22 cellular contexts compared by ENCODE assay signal in genomic region chr10:104146871-104147270, GRCh38. TPM values are rescaled to one million over a fixed set of nuclear protein-coding genes. Genes with fewer than 3 reads are reported as not detected.
DNase-seq lines count a peak whose midpoint lies in the region; TF ChIP-seq lines count a peak whose summit lies in the region.
"Had no signal": no experiment of that assay in that cellular context is flagged by ENCODE, and none has a peak within 500 bp of the region (broad histone marks: within the 10 kb centered on the region; RNA-seq: fewer than 3 reads in every experiment).

No MANE protein-coding gene starts in this region.

- intact Hi-C loops in left ventricle myocardium inferior (cut with micrococcal nuclease) = no loop called here

- no peak overlapping the region for H3K18ac ChIP-seq in mesendoderm (ENCODE audit: low read length)

- DNase-seq in DMS 273 (lab: John Stamatoyannopoulos, UW; ENCODE audit: unreplicated experiment) (peak; percentile 93), NCI-H2171 treated with DMSO at 0.1 percent for 48 hours (lab: John Stamatoyannopoulos, UW) (peak; percentile 75), caudate nucleus (lab: John Stamatoyannopoulos, UW) (peak in 41 of 61 donors; percentile 2 to 84 (median 42)), midbrain (lab: John Stamatoyannopoulos, UW) (peak; percentile 75), NCI-H2107 (lab: John Stamatoyannopoulos, UW) (no peak), left ventricle myocardium inferior (no peak), mesendoderm (no peak), activated gamma-delta T cell treated with Interleukin-2 at 50 U/mL for 16 hours (no peak)
- DNase-seq: activated CD4-positive, alpha-beta T cell treated with anti-CD3 and anti-CD28 coated beads for 4 hours; activated CD8-positive, alpha-beta memory T cell treated with anti-CD3 and anti-CD28 coated beads for 24 hours; activated naive CD4-positive, alpha-beta T cell treated with Interleukin-2 at 50 U/mL for 16 hours; activated T-cell treated with anti-CD3 and anti-CD28 coated beads, Interleukin-2, amount 50 U/mL, for 48 hours; adrenal gland; COR-L47; cortex of kidney; NCI-H1092 treated with DMSO at 0.1 percent for 48 hours; NCI-H774; OCI-M1; T-helper 2 cell; testis had no signal

- H3K27me3 ChIP-seq in left ventricle myocardium inferior (ENCODE audit: low read depth) (no peaks in the 10 kb centered on the region), mesendoderm (ENCODE audit: insufficient read depth, low read length, poor library complexity) (no peaks in the 10 kb centered on the region)
- H3K27me3 ChIP-seq: adrenal gland; BLaER1 treated with 17β-estradiol and CSF1 and Interleukin-3, amounts not matched to agents 10 nM and 100 nM; testis had no signal

- peaks cover 13% of the 10 kb centered on the region for H3K9me3 ChIP-seq in left ventricle myocardium inferior (replicated peaks)
- H3K9me3 ChIP-seq: adrenal gland, testis had no signal

- H3K79me2 ChIP-seq in mesendoderm (ENCODE audit: control insufficient read depth, insufficient read depth, low read length) = no peaks in the 10 kb centered on the region

- H3K23ac ChIP-seq in mesendoderm (ENCODE audit: low read length) = no peak overlapping the region

- no peaks in the 10 kb centered on the region for H3K36me3 ChIP-seq in left ventricle myocardium inferior
- no peaks in the 10 kb centered on the region for H3K36me3 ChIP-seq in mesendoderm (ENCODE audit: control insufficient read depth, insufficient read depth, low read length)
- H3K36me3 ChIP-seq: adrenal gland had no signal

- H3K4me1 ChIP-seq in left ventricle myocardium inferior (no peaks in the 10 kb centered on the region), mesendoderm (ENCODE audit: control insufficient read depth, low read depth, low read length) (peaks cover 3% of the 10 kb centered on the region)
- H3K4me1 ChIP-seq: adrenal gland; BLaER1 treated with 17β-estradiol and CSF1 and Interleukin-3, amounts not matched to agents 10 nM and 100 nM; testis had no signal

- no peaks in the 10 kb centered on the region for H3K79me1 ChIP-seq in mesendoderm (ENCODE audit: low read length)

- no peak overlapping the region for H2BK5ac ChIP-seq in mesendoderm (ENCODE audit: low read length)

- H3K4me3 ChIP-seq in left ventricle myocardium inferior = no peak overlapping the region
- H3K4me3 ChIP-seq in mesendoderm (ENCODE audit: low read length) = no peak overlapping the region
- H3K4me3 ChIP-seq: adrenal gland; BLaER1 treated with 17β-estradiol and CSF1 and Interleukin-3, amounts not matched to agents 10 nM and 100 nM; smooth muscle cell; testis had no signal

- H3K9ac ChIP-seq in mesendoderm (ENCODE audit: low read length) = no peak overlapping the region
- H3K9ac ChIP-seq: BLaER1 treated with 17β-estradiol and CSF1 and Interleukin-3, amounts not matched to agents 10 nM and 100 nM had no signal

- H3K4me2 ChIP-seq in mesendoderm (ENCODE audit: low read length) = no peak overlapping the region
- H3K4me2 ChIP-seq: BLaER1 treated with 17β-estradiol and CSF1 and Interleukin-3, amounts not matched to agents 10 nM and 100 nM; smooth muscle cell had no signal

- H2AK5ac ChIP-seq in mesendoderm (ENCODE audit: low read length) = no peak overlapping the region

- no peak overlapping the region for H2BK15ac ChIP-seq in mesendoderm (replicated peaks; ENCODE audit: low read depth)

- no peak for TF ChIP-seq CTCF in left ventricle myocardium inferior (IDR thresholded peaks at IDR 0.05; ENCODE audit: borderline replicate concordance)

- WGBS in mesendoderm (ENCODE audit: extremely low coverage, insufficient coverage, low lambda C conversion rate) = no CpG with 5 or more reads among the region's 1 CpG

- H3K27ac ChIP-seq in caudate nucleus (ENCODE audit: low read depth, low read length) (peak overlapping the region; percentile 94), left ventricle myocardium inferior (replicated peaks) (no peak overlapping the region), mesendoderm (ENCODE audit: low read depth, low read length) (no peak overlapping the region)
- H3K27ac ChIP-seq: adrenal gland; BLaER1 treated with 17β-estradiol and CSF1 and Interleukin-3, amounts not matched to agents 10 nM and 100 nM; testis had no signal

- H4K5ac ChIP-seq in mesendoderm (ENCODE audit: low read length) = no peak overlapping the region

- no peak overlapping the region for H3K4ac ChIP-seq in mesendoderm (ENCODE audit: low read depth, low read length)

- no peak overlapping the region for H3K56ac ChIP-seq in mesendoderm (ENCODE audit: low read length)

- H2BK120ac ChIP-seq in mesendoderm (ENCODE audit: low read depth, low read length) = no peak overlapping the region

- H4K8ac ChIP-seq in mesendoderm (ENCODE audit: low read depth, low read length) = no peak overlapping the region

RNA-seq across cellular contexts. Expression of gene SFR1, which starts 24.9 kb away (rescaled TPM):
- 6.0 TPM for total RNA-seq in left ventricle myocardium inferior
- 7.7 TPM for polyA plus RNA-seq in mesendoderm (2013, experiment 1 of 2)
- 7.5 TPM for polyA plus RNA-seq in mesendoderm (2013, experiment 2 of 2)

Comparison
In these comparisons a context has a peak if more than half of its experiments do, and no peak if none do; other contexts are left out.
1. DNase-seq: peak in DMS 273 (single experiment), NCI-H2171 treated with DMSO at 0.1 percent for 48 hours (single experiment), caudate nucleus (41 of 61) and midbrain (single experiment); none in NCI-H2107 (single experiment), left ventricle myocardium inferior (single experiment), mesendoderm (single experiment) and activated gamma-delta T cell treated with Interleukin-2 at 50 U/mL for 16 hours (single experiment).